In genomic region chr1:62437273-62437945, GRCh38 we compare ENCODE assay signal across 8 cellular contexts. TPM values are rescaled to one million over a fixed set of nuclear protein-coding genes. Genes with fewer than 3 reads are reported as not detected.
DNase-seq lines count a peak whose midpoint lies in the region; ATAC-seq lines count a peak whose summit lies in the region.

No MANE protein-coding gene starts in this region.

- ATAC-seq in HG02642 (IDR thresholded peaks at IDR 0.05; ENCODE audit: poor library complexity, unreplicated experiment) (peak; percentile 2), GM18519 (IDR thresholded peaks at IDR 0.05; ENCODE audit: low FRiP score, unreplicated experiment) (no peak)

- H3K36me3 ChIP-seq in CD8-positive, alpha-beta memory T cell (ENCODE audit: insufficient read depth, low read length), result peaks cover 8% of the 10 kb centered on the region

- no peaks in the 10 kb centered on the region for H3K9me3 ChIP-seq in CD8-positive, alpha-beta memory T cell (ENCODE audit: low read length)

- H3K27ac Mint-ChIP-seq in CD8-positive, alpha-beta memory T cell, result peak overlapping the region; percentile 76 to 100 (median 97)

- H3K36me3 Mint-ChIP-seq in CD8-positive, alpha-beta memory T cell, result peaks cover 0 to 39% (median 10%) of the 10 kb centered on the region in 3 donors

- H3K27me3 Mint-ChIP-seq in CD8-positive, alpha-beta memory T cell, result peaks cover 0 to 3% of the 10 kb centered on the region in 2 donors

- H3K4me1 ChIP-seq in CD8-positive, alpha-beta memory T cell (ENCODE audit: insufficient read depth, low read length), result peaks cover 33% of the 10 kb centered on the region

- H3K27me3 ChIP-seq in CD8-positive, alpha-beta memory T cell (ENCODE audit: insufficient read depth, low read length, poor library complexity, severe bottlenecking), result no peaks in the 10 kb centered on the region

- peaks cover 0 to 5% (median 0%) of the 10 kb centered on the region in 5 donors for H3K9me3 Mint-ChIP-seq in CD8-positive, alpha-beta memory T cell

- peaks cover 39 to 59% (median 58%) of the 10 kb centered on the region in 3 donors for H3K4me1 Mint-ChIP-seq in CD8-positive, alpha-beta memory T cell

- peak overlapping the region; percentile 88 for H3K4me3 ChIP-seq in CD8-positive, alpha-beta memory T cell (ENCODE audit: low read length)

- CTCF ChIA-PET in CD8-positive, alpha-beta memory T cell (lab: Charles Lee), result interaction anchor here (1.0 kb wide), 1 partner anchor 8 kb away, joined by 3 read pairs; no protein-coding TSS in a partner anchor

- H3K27ac ChIP-seq in CD8-positive, alpha-beta memory T cell (ENCODE audit: low read depth, low read length), result peak overlapping the region; percentile 97

- DNase-seq in CD8-positive, alpha-beta memory T cell, result peak in 4 of 5 donors; percentile 15 to 54 (median 40)
- peak; percentile 17 to 57 (median 37) for DNase-seq in T-helper 2 cell
- DNase-seq in central memory CD4-positive, alpha-beta T cell, result peak; percentile 50
- peak; percentile 59 for DNase-seq in left kidney (ENCODE audit: low read depth, low spot score)
- peak in 2 of 3 experiments; percentile 16 to 42 for DNase-seq in stimulated activated CD4-positive, alpha-beta T cell treated with anti-CD3 and anti-CD28 coated beads, TNF-alpha, amount 100 ng/mL, for 4 hours (ENCODE audit: low read depth in 3 of 3)
- no peak for DNase-seq in NCI-H2171 treated with DMSO at 0.1 percent for 48 hours (lab: John Stamatoyannopoulos, UW)

- peak overlapping the region; percentile 90 to 99 (median 97) for H3K4me3 Mint-ChIP-seq in CD8-positive, alpha-beta memory T cell

- POLR2A ChIA-PET in CD8-positive, alpha-beta memory T cell (lab: Charles Lee), result interaction anchor here (0.6 to 1.1 kb wide), 3 partner anchors 23 to 1157 kb away, joined by 3 to 6 read pairs (median 3); no protein-coding TSS in a partner anchor

RNA-seq across cellular contexts. Expression of gene USP1, which starts 0.6 kb away (rescaled TPM):
- 100 to 1,000 TPM; 102 to 106 TPM for total RNA-seq in CD8-positive, alpha-beta memory T cell
- 28.2 TPM for polyA plus RNA-seq in CD8-positive, alpha-beta memory T cell
